In genomic region chr3:28241221-28242160, GRCh38 we compare ENCODE assay signal across 8 cellular contexts. TPM values are rescaled to one million over a fixed set of nuclear protein-coding genes. Genes with fewer than 3 reads are reported as not detected.
A peak's percentile ranks its signal among the peaks of the same experiment; 100 is the strongest.
DNase-seq lines count a peak whose midpoint lies in the region; ATAC-seq and TF ChIP-seq lines count a peak whose summit lies in the region.

A gene with protein sequence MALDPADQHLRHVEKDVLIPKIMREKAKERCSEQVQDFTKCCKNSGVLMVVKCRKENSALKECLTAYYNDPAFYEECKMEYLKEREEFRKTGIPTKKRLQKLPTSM (plus strand): TSS chr3:28241619. CDS start chr3:28241794, 175 bp downstream.

- peak; percentile 98 for ATAC-seq in HG02678 (IDR thresholded peaks at IDR 0.05; ENCODE audit: unreplicated experiment)
- ATAC-seq in activated naive CD8-positive, alpha-beta T cell treated with anti-CD3 and anti-CD28 coated beads, Interleukin-2, amount 10 ng/mL, durations not matched to agents 7 days and 5 days (ENCODE audit: low read depth) = peak; percentile 96

- no peaks in the 10 kb centered on the region for H3F3A ChIP-seq in SU-DHL-6 (ENCODE audit: insufficient read depth)

- no peaks in the 10 kb centered on the region for H3K9me2 ChIP-seq in SU-DHL-6 (replicated peaks; ENCODE audit: insufficient read depth, low read length)

- peak within 1 kb of the TSS; percentile 86 for H3K4me3 ChIP-seq in SU-DHL-6 (ENCODE audit: insufficient read depth, low read length, poor library complexity, severe bottlenecking)
- H3K4me3 ChIP-seq in ovary = peak within 1 kb of the TSS; percentile 93
- peak within 1 kb of the TSS; percentile 41 to 100 (median 64) for H3K4me3 ChIP-seq in thyroid gland (replicated peaks in 1 of 3)

- peak within 1 kb of the TSS; percentile 90 for H3K27ac Mint-ChIP-seq in activated naive CD8-positive, alpha-beta T cell treated with anti-CD3 and anti-CD28 coated beads, Interleukin-2, amount 10 ng/mL, durations not matched to agents 7 days and 5 days

- peak within 1 kb of the TSS; percentile 81 for H3K4me2 ChIP-seq in SU-DHL-6 (ENCODE audit: low read depth, low read length, poor library complexity, severe bottlenecking)

- H3K27ac ChIP-seq in SU-DHL-6 (ENCODE audit: low read depth, low read length) (peak within 1 kb of the TSS; percentile 37; the same call in 1 of the 2 replicates), ovary (peak within 1 kb of the TSS in 1 of 2 donors; percentile 40), thyroid gland (peak within 1 kb of the TSS in 2 of 3 donors; percentile 60 to 77)

- H3K36me3 ChIP-seq in SU-DHL-6 (ENCODE audit: low read length) (no peaks in the 10 kb centered on the region), ovary (no peaks in the 10 kb centered on the region), thyroid gland (no peaks in the 10 kb centered on the region)

- H4K20me1 ChIP-seq in SU-DHL-6 (ENCODE audit: low read depth, low read length) = no peaks in the 10 kb centered on the region

- peak; percentile 89 for TF ChIP-seq POLR2A in GM10847 (IDR thresholded peaks at IDR 0.05; ENCODE audit: extremely low read depth, insufficient read length)
- peak; percentile 74 for TF ChIP-seq POLR2A in ovary (IDR thresholded peaks at IDR 0.05)
- peak in 1 of 2 donors; percentile 97 for TF ChIP-seq POLR2A in thyroid gland (IDR thresholded peaks at IDR 0.05)

- DNase-seq in NCI-H128 (lab: John Stamatoyannopoulos, UW; ENCODE audit: unreplicated experiment) (peak; percentile 84), head of caudate nucleus (peak; percentile 95 to 99 (median 97)), ovary (peak; percentile 97 to 99 (median 98)), thyroid gland (peak; percentile 99)
- DNase-seq in activated naive CD8-positive, alpha-beta T cell treated with anti-CD3 and anti-CD28 coated beads, Interleukin-2, amount 10 ng/mL, durations not matched to agents 7 days and 5 days = peak; percentile 88

- intact Hi-C loops in head of caudate nucleus (cut with DNase I) = no loop called here
- intact Hi-C loops in ovary (cut with DNase I) = no loop called here
- intact Hi-C loops in thyroid gland (cut with DNase I) = no loop called here

- WGBS in ovary, 3 donors = 0 to 1% (median 1%) methylated on average over 42 to 68 of the region's 68 CpGs
- 0 to 1% methylated on average over 22 to 26 of the region's 68 CpGs for WGBS in thyroid gland, 2 donors

- H3K79me2 ChIP-seq in SU-DHL-6 (ENCODE audit: insufficient read depth, low read length) = peaks cover 40% of the 10 kb centered on the region

- H3K9me3 Mint-ChIP-seq in activated naive CD8-positive, alpha-beta T cell treated with anti-CD3 and anti-CD28 coated beads, Interleukin-2, amount 10 ng/mL, durations not matched to agents 7 days and 5 days = no peaks in the 10 kb centered on the region

- peak within 1 kb of the TSS; percentile 98 for H2AFZ ChIP-seq in SU-DHL-6 (ENCODE audit: low read depth, low read length, severe bottlenecking)

- H3K27me3 ChIP-seq in SU-DHL-6 (ENCODE audit: low read length) = no peaks in the 10 kb centered on the region
- H3K27me3 ChIP-seq in ovary = no peaks in the 10 kb centered on the region
- H3K27me3 ChIP-seq in thyroid gland = no peaks in the 10 kb centered on the region

- H3K4me1 Mint-ChIP-seq in activated naive CD8-positive, alpha-beta T cell treated with anti-CD3 and anti-CD28 coated beads, Interleukin-2, amount 10 ng/mL, durations not matched to agents 7 days and 5 days = peaks cover 29% of the 10 kb centered on the region

- POLR2A ChIA-PET in activated naive CD8-positive, alpha-beta T cell treated with anti-CD3 and anti-CD28 coated beads, Interleukin-2, amount 10 ng/mL, durations not matched to agents 7 days and 5 days (lab: Charles Lee) = interaction anchor here (1.2 to 1.3 kb wide), 2 partner anchors 69 to 518 kb away, joined by 4 read pairs; no protein-coding TSS in a partner anchor

- no peak for TF ChIP-seq EP300 in ovary (IDR thresholded peaks at IDR 0.05)

- TF ChIP-seq CTCF in SU-DHL-6 (IDR thresholded peaks at IDR 0.05; ENCODE audit: insufficient read depth, low read length, poor library complexity, severe bottlenecking) = no peak
- no peak for TF ChIP-seq CTCF in ovary (IDR thresholded peaks at IDR 0.05)
- no peak for TF ChIP-seq CTCF in thyroid gland (IDR thresholded peaks at IDR 0.05)

- H3K4me3 Mint-ChIP-seq in activated naive CD8-positive, alpha-beta T cell treated with anti-CD3 and anti-CD28 coated beads, Interleukin-2, amount 10 ng/mL, durations not matched to agents 7 days and 5 days = peak within 1 kb of the TSS; percentile 94

- H3K9me3 ChIP-seq in SU-DHL-6 (ENCODE audit: insufficient read depth, low read length) = no peaks in the 10 kb centered on the region
- H3K9me3 ChIP-seq in ovary = no peaks in the 10 kb centered on the region
- no peaks in the 10 kb centered on the region for H3K9me3 ChIP-seq in thyroid gland

- H3K4me1 ChIP-seq in ovary (ENCODE audit: insufficient read depth) (peaks cover 7% of the 10 kb centered on the region), thyroid gland (peaks cover 8 to 15% of the 10 kb centered on the region in 2 donors)

- H3K27me3 Mint-ChIP-seq in activated naive CD8-positive, alpha-beta T cell treated with anti-CD3 and anti-CD28 coated beads, Interleukin-2, amount 10 ng/mL, durations not matched to agents 7 days and 5 days = no peaks in the 10 kb centered on the region

- peak within 1 kb of the TSS; percentile 81 for H3K9ac ChIP-seq in SU-DHL-6 (ENCODE audit: low read length)

- H3K36me3 Mint-ChIP-seq in activated naive CD8-positive, alpha-beta T cell treated with anti-CD3 and anti-CD28 coated beads, Interleukin-2, amount 10 ng/mL, durations not matched to agents 7 days and 5 days = peaks cover 10% of the 10 kb centered on the region

RNA-seq across cellular contexts. Expression of the gene that starts here (rescaled TPM):
- 10 to 100 TPM; 44.6 to 45.6 TPM for total RNA-seq in activated naive CD8-positive, alpha-beta T cell treated with anti-CD3 and anti-CD28 coated beads, Interleukin-2, amount 10 ng/mL, durations not matched to agents 7 days and 5 days
- total RNA-seq in ovary = 10 to 100 TPM; 10.3 to 20.3 (median 12.2) TPM
- polyA plus RNA-seq in ovary = 10 to 100 TPM; 20.5 to 22.2 TPM
- total RNA-seq in thyroid gland = 10 to 100 TPM in 2 of 4 donors, 1 to 10 TPM in 2; 3.0 to 22.7 (median 8.3) TPM
